Comparison of ENCODE assay signal across 9 cellular contexts in the genomic region with DNA sequence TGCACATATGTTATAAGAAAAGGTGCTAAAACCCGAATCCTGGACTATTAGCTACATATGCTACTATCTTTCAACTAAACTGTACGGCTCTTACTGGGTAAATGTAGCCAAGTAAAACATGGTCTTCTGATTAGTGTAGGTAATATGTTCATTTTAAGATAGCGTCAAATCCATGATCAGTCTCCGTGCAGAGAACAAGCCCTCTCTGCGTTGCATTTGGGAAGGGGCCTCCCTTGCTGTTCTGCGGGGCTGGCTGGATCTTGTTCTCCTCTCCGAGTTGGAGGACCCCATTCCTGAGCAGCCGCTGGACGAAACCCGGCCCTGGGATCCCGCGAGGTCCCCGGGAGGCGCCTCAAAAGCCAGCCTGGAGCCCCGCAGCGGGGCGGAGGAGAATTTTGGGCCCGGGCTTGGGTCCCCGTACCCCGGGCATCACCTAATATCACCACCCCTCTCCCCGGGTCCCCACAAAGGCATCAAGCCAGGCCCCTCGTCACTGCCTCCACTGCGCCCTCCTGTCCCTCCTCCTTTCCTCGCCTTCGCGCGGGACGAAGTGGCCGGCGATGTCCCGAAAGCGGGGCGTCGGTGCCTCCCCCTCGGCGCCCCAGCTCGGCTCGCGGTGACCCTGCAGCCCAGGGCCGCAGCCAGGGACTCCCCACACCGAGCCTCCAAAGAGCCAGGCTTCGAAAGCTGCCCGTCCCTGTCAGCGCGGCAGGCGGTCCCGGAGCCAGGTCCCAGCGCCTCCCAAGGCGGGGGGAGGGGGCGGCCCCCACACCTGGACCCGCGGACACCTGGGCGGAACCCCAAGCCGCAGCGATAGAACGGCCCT. TPM values are rescaled to one million over a fixed set of nuclear protein-coding genes. Genes with fewer than 3 reads are reported as not detected.
DNase-seq lines count a peak whose midpoint lies in the region; FAIRE-seq and TF ChIP-seq lines count a peak whose summit lies in the region.
"Had no signal": no experiment of that assay in that cellular context is flagged by ENCODE, and none has a peak within 500 bp of the region (broad histone marks: within the 10 kb centered on the region; RNA-seq: fewer than 3 reads in every experiment).

No MANE protein-coding gene starts in this region.

- peak; percentile 31 for DNase-seq in DMS53 (lab: John Stamatoyannopoulos, UW)
- no peak for DNase-seq in DMS53 treated with DMSO at 0.1 percent for 48 hours (lab: John Stamatoyannopoulos, UW; ENCODE audit: unreplicated experiment)
- no peak for DNase-seq in bronchial epithelial cell (ENCODE audit: low read depth)
- DNase-seq in lower leg skin (ENCODE audit: low spot score in 2 of 2), result no peak
- DNase-seq in transverse colon, result no peak
- no peak for DNase-seq in NCI-H2081 treated with DMSO at 0.1 percent for 48 hours (lab: John Stamatoyannopoulos, UW)
- no peak for DNase-seq in posterior vena cava (ENCODE audit: low spot score)
- no peak for DNase-seq in NCI-H1092 (lab: John Stamatoyannopoulos, UW)

- 12 to 13% methylated on average over 50 to 56 of the region's 56 CpGs for WGBS in lower leg skin, 2 donors
- WGBS in transverse colon (ENCODE audit: low coverage in 1 of 2), 2 donors, result 11 to 50% methylated on average over 2 to 51 of the region's 56 CpGs

- no peak overlapping the region for H3K27ac ChIP-seq in transverse colon
- H3K27ac ChIP-seq: 22Rv1 had no signal

- TF ChIP-seq CTCF in bronchial epithelial cell (IDR thresholded peaks at IDR 0.05; ENCODE audit: insufficient read depth, low read length, severe bottlenecking) (no peak), lower leg skin (IDR thresholded peaks at IDR 0.05) (no peak), transverse colon (IDR thresholded peaks at IDR 0.05) (no peak)

- no peaks in the 10 kb centered on the region for H3K9me3 ChIP-seq in transverse colon

- intact Hi-C loops in lower leg skin (cut with DNase I; ENCODE audit: low total_unique reads), result no loop called here
- intact Hi-C loops in transverse colon (cut with DNase I; ENCODE audit: low total_unique reads), result no loop called here
- intact Hi-C loops in posterior vena cava (cut with DNase I), result loop anchor here in 1 of 2 donors (10.0 kb wide), 1 partner anchor 464 kb away; no protein-coding TSS in a partner anchor

- H3K36me3 ChIP-seq in bronchial epithelial cell (ENCODE audit: control insufficient read depth, insufficient read depth, low read length) (no peaks in the 10 kb centered on the region), transverse colon (no peaks in the 10 kb centered on the region)

- TF ChIP-seq POLR2A in lower leg skin (IDR thresholded peaks at IDR 0.05) (no peak), transverse colon (IDR thresholded peaks at IDR 0.05) (no peak)

- in situ Hi-C loops in transverse colon (cut with MboI; ENCODE audit: low pct_ligation_motif_present in 1 of 4, low pct_unique_long_range_greater_than_20kb in 1 of 4, low sequenced_read_pairs in 3 of 4), result loop anchor here (10.0 to 25.0 kb wide), 5 partner anchors 464 to 658 kb away; a partner anchor contains a TSS

- H3K4me3 ChIP-seq in bronchial epithelial cell (ENCODE audit: low read depth, low read length), result peak overlapping the region; percentile 27
- H3K4me3 ChIP-seq in lower leg skin (ENCODE audit: low read depth, poor library complexity, severe bottlenecking), result peak overlapping the region; percentile 15
- H3K4me3 ChIP-seq in transverse colon, result peak overlapping the region in 3 of 4 donors; percentile 15 to 47 (median 32)

- H3K4me1 ChIP-seq in transverse colon, result peaks cover 7 to 10% (median 8%) of the 10 kb centered on the region in 4 donors

- TF ChIP-seq EP300 in transverse colon (IDR thresholded peaks at IDR 0.05; ENCODE audit: low read depth), result no peak

- FAIRE-seq in bronchial epithelial cell (lab: Jason Lieb, UNC), result no peak

- H3K27me3 ChIP-seq in bronchial epithelial cell (ENCODE audit: control insufficient read depth, insufficient read depth, low read length) (peaks cover 2% of the 10 kb centered on the region), transverse colon (peaks cover 69% of the 10 kb centered on the region)

RNA-seq across cellular contexts. Expression of a gene that starts 54.5 kb away (rescaled TPM):
- total RNA-seq in bronchial epithelial cell (32.6 and 35.0 TPM in 2 replicates), lower leg skin (10 to 100 TPM; 36.5 to 52.3 (median 48.0) TPM), transverse colon (10 to 100 TPM in 3 of 4 donors, 1 to 10 TPM in 1; 9.0 to 48.5 (median 30.7) TPM), posterior vena cava (10 to 100 TPM; 29.4 to 32.9 TPM)
